9 cellular contexts compared by ENCODE assay signal in genomic region chr19:55516878-55517620, GRCh38. TPM values are rescaled to one million over a fixed set of nuclear protein-coding genes. Genes with fewer than 3 reads are reported as not detected.
DNase-seq lines count a peak whose midpoint lies in the region; ATAC-seq lines count a peak whose summit lies in the region.
"Had no signal": no experiment of that assay in that cellular context is flagged by ENCODE, and none has a peak within 500 bp of the region (broad histone marks: within the 10 kb centered on the region; RNA-seq: fewer than 3 reads in every experiment).

No MANE protein-coding gene starts in this region.

- DNase-seq in AML-193 (lab: John Stamatoyannopoulos, UW) = peak; percentile 80 to 82
- DNase-seq in NCI-H446 treated with DMSO at 0.1 percent for 48 hours (lab: John Stamatoyannopoulos, UW) = peak; percentile 87
- peak; percentile 96 for DNase-seq in activated CD4-positive, CD25-positive, alpha-beta regulatory T cell treated with anti-CD3 and anti-CD28 coated beads, Interleukin-2, amount 50 U/mL, for 72 hours
- DNase-seq in cerebellum (ENCODE audit: low spot score) = peak; percentile 100
- peak; percentile 86 for DNase-seq in kidney glomerular epithelial cell (lab: John Stamatoyannopoulos, UW)
- DNase-seq in stimulated activated CD4-positive, alpha-beta T cell treated with anti-CD3 and anti-CD28 coated beads, Interleukin-15, amount 100 ng/mL, for 48 hours (ENCODE audit: low read depth in 2 of 2) = peak; percentile 86 to 90

- ATAC-seq in GM19043 (IDR thresholded peaks at IDR 0.05; ENCODE audit: low read depth, unreplicated experiment) (peak; percentile 98), HG03378 (IDR thresholded peaks at IDR 0.05; ENCODE audit: unreplicated experiment) (peak; percentile 88)

RNA-seq across cellular contexts. Expression of gene SBK2, which starts 19.9 kb away (rescaled TPM):
- total RNA-seq in cerebellum = not detected
- total RNA-seq: activated CD8-positive, alpha-beta memory T cell treated with anti-CD3 and anti-CD28 coated beads for 36 hours had no signal

RNA-seq across cellular contexts. Expression of gene SBK3, which starts 28.3 kb away (rescaled TPM):
- total RNA-seq in cerebellum = not detected
- total RNA-seq: activated CD8-positive, alpha-beta memory T cell treated with anti-CD3 and anti-CD28 coated beads for 36 hours had no signal

RNA-seq across cellular contexts. Expression of gene SSC5D, which starts 28.8 kb away (rescaled TPM):
- total RNA-seq in cerebellum = 1.4 TPM

RNA-seq across cellular contexts. Expression of gene NAT14, which starts 32.1 kb away (rescaled TPM):
- total RNA-seq in cerebellum = 9.6 TPM

RNA-seq across cellular contexts. Expression of gene ZNF628, which starts 40.6 kb away (rescaled TPM):
- total RNA-seq in cerebellum = 0.91 TPM

Comparison
In these comparisons a context has a peak if more than half of its experiments do, and no peak if none do; other contexts are left out.
1. Peak in every context shown above with its lines: DNase-seq and ATAC-seq.